In genomic region chr2:74032909-74033261, GRCh38 we compare ENCODE assay signal across 8 cellular contexts. TPM values are rescaled to one million over a fixed set of nuclear protein-coding genes. Genes with fewer than 3 reads are reported as not detected.
A peak's percentile ranks its signal among the peaks of the same experiment; 100 is the strongest.
DNase-seq lines count a peak whose midpoint lies in the region; ATAC-seq, FAIRE-seq and TF ChIP-seq lines count a peak whose summit lies in the region.

No MANE protein-coding gene starts in this region.

- peaks cover 53% of the 10 kb centered on the region for H3K4me1 ChIP-seq in CD4-positive, CD25-positive, alpha-beta regulatory T cell (ENCODE audit: control insufficient read depth, insufficient read depth, low read length, poor library complexity, severe bottlenecking)
- H3K4me1 ChIP-seq in GM12878 (ENCODE audit: control insufficient read depth, insufficient read depth, low read length) = peaks cover 74% of the 10 kb centered on the region
- peaks cover 35 to 48% (median 43%) of the 10 kb centered on the region in 4 donors for H3K4me1 ChIP-seq in upper lobe of left lung

- H3K79me2 ChIP-seq in GM12878 (ENCODE audit: control insufficient read depth, insufficient read depth, low read length) = peaks cover 91% of the 10 kb centered on the region

- RAD21 ChIA-PET in GM12878 (lab: Charles Lee; ENCODE audit: unreplicated experiment) = interaction anchor here (0.6 to 6.7 kb wide), 17 partner anchors 8 to 205 kb away, joined by 3 to 57 read pairs (median 5); partner anchors contain the start of genes MOB1A and STAMBP

- 0% methylated on average over 6 of the region's 6 CpGs for WGBS in GM12878 (ENCODE audit: insufficient coverage, insufficient replicate concordance, low lambda C conversion rate, missing lambda C conversion rate)
- WGBS in upper lobe of left lung, 2 donors = 46 to 50% methylated on average over 6 of the region's 6 CpGs

- no peaks in the 10 kb centered on the region for H3K36me3 Mint-ChIP-seq in CD4-positive, CD25-positive, alpha-beta regulatory T cell

- peak overlapping the region; percentile 60 for H3K27ac ChIP-seq in CD4-positive, CD25-positive, alpha-beta regulatory T cell (ENCODE audit: insufficient read depth, low read length, poor library complexity, severe bottlenecking)
- peak overlapping the region; percentile 73 for H3K27ac ChIP-seq in GM12878 (ENCODE audit: control insufficient read depth, insufficient read depth)
- peak overlapping the region in 1 of 4 donors; percentile 55 for H3K27ac ChIP-seq in upper lobe of left lung

- POLR2A ChIA-PET in GM12878 (lab: Charles Lee) = interaction anchor here (0.9 to 6.2 kb wide), 11 partner anchors 8 to 541 kb away, joined by 3 to 68 read pairs (median 4); partner anchors contain the start of genes MOB1A and TET3

- no peaks in the 10 kb centered on the region for H3K9me3 ChIP-seq in CD4-positive, CD25-positive, alpha-beta regulatory T cell (ENCODE audit: control insufficient read depth in 2 of 2, low read length in 2 of 2)
- H3K9me3 ChIP-seq in GM12878 (replicated peaks; ENCODE audit: control insufficient read depth, insufficient read depth, low read length) = no peaks in the 10 kb centered on the region; the same call in 2 of the 3 replicates
- H3K9me3 ChIP-seq in upper lobe of left lung = no peaks in the 10 kb centered on the region

- H3K4me3 ChIP-seq in CD4-positive, CD25-positive, alpha-beta regulatory T cell (ENCODE audit: low read depth, low read length) = peak overlapping the region; percentile 51
- peak overlapping the region; percentile 73 for H3K4me3 ChIP-seq in GM12878
- H3K4me3 ChIP-seq in upper lobe of left lung = no peak overlapping the region

- TF ChIP-seq EP300 in GM12878 (IDR thresholded peaks at IDR 0.05; ENCODE audit: borderline replicate concordance in 1 of 2, control insufficient read depth in 1 of 2, low read depth in 2 of 2, low read length in 2 of 2) (no peak; a peak in 1 of 4 replicates), upper lobe of left lung (IDR thresholded peaks at IDR 0.05) (no peak)

- H3K36me3 ChIP-seq in CD4-positive, CD25-positive, alpha-beta regulatory T cell (ENCODE audit: control insufficient read depth, insufficient read depth, low read length) = no peaks in the 10 kb centered on the region
- H3K36me3 ChIP-seq in GM12878 (ENCODE audit: control insufficient read depth in 2 of 2, insufficient read depth in 2 of 2, low read length in 1 of 2) (no peaks in the 10 kb centered on the region), upper lobe of left lung (no peaks in the 10 kb centered on the region)

- no peak overlapping the region; the same call in 1 of the 2 replicates for H2AFZ ChIP-seq in GM12878 (ENCODE audit: control insufficient read depth, low read depth, low read length)

- no peaks in the 10 kb centered on the region for H3K27me3 ChIP-seq in CD4-positive, CD25-positive, alpha-beta regulatory T cell (ENCODE audit: control insufficient read depth, insufficient read depth, low read length)
- H3K27me3 ChIP-seq in GM12878 (replicated peaks in 1 of 2; ENCODE audit: control insufficient read depth in 2 of 2, insufficient read depth in 2 of 2, low read length in 1 of 2) (no peaks in the 10 kb centered on the region), upper lobe of left lung (no peaks in the 10 kb centered on the region)

- no TSS peak for BruUV-seq in GM12878 (replicated peaks; lab: Mats Ljungman, UMichigan)

- intact Hi-C loops in GM12878 (cut with micrococcal nuclease; ENCODE audit: unreplicated experiment) = loop anchor here (2.0 kb wide), 1 partner anchor 48 kb away; the partner anchor contains the start of gene TET3

- CTCF ChIA-PET in GM12878 (lab: Yijun Ruan, JAX) = interaction anchor here (0.8 to 5.0 kb wide), 5 partner anchors 13 to 209 kb away, joined by 4 to 31 read pairs (median 6); no protein-coding TSS in a partner anchor

- SMC1A ChIA-PET in GM12878 (lab: Charles Lee; ENCODE audit: uncharacterized antibody, unreplicated experiment) = interaction anchor here (0.6 to 6.4 kb wide), 17 partner anchors 9 to 209 kb away, joined by 3 to 94 read pairs (median 4); partner anchors contain the start of gene STAMBP

- H3K4me3 Mint-ChIP-seq in CD4-positive, CD25-positive, alpha-beta regulatory T cell = peak overlapping the region; percentile 86 to 95 (median 92)

- H3K4me2 ChIP-seq in GM12878 (ENCODE audit: control insufficient read depth, insufficient read depth) = peak overlapping the region; percentile 55

- peaks cover 0 to 2% (median 0%) of the 10 kb centered on the region in 7 donors for H3K9me3 Mint-ChIP-seq in CD4-positive, CD25-positive, alpha-beta regulatory T cell

- in situ Hi-C loops in GM12878 (cut with MboI) = no loop called here

- TF ChIP-seq CTCF in GM12878 (IDR thresholded peaks at IDR 0.05 in 2 of 3, conservative IDR thresholded peaks at IDR 0.05 in 1 of 3; ENCODE audit: control insufficient read depth in 2 of 3, extremely low read depth in 1 of 3, insufficient read depth in 1 of 3, low read depth in 3 of 3, low read length in 3 of 3) = no peak
- no peak for TF ChIP-seq CTCF in upper lobe of left lung (IDR thresholded peaks at IDR 0.05)

- no peak for FAIRE-seq in GM12878 (lab: Jason Lieb, UNC)

- H3K27ac Mint-ChIP-seq in CD4-positive, CD25-positive, alpha-beta regulatory T cell = peak overlapping the region; percentile 84 to 99 (median 96)

- peaks cover 52 to 84% (median 64%) of the 10 kb centered on the region in 4 donors for H3K4me1 Mint-ChIP-seq in CD4-positive, CD25-positive, alpha-beta regulatory T cell

- no peaks in the 10 kb centered on the region for H4K20me1 ChIP-seq in GM12878 (ENCODE audit: control insufficient read depth, insufficient read depth)

- ATAC-seq in CD4-positive, CD25-positive, alpha-beta regulatory T cell (ENCODE audit: low read depth in 2 of 2) = peak; percentile 12 to 25
- ATAC-seq in GM19372 (IDR thresholded peaks at IDR 0.05; ENCODE audit: low read depth, unreplicated experiment) (peak; percentile 18), HG03108 (IDR thresholded peaks at IDR 0.05; ENCODE audit: unreplicated experiment) (peak; percentile 10), GM12878 (peak; percentile 32), upper lobe of left lung (ENCODE audit: low FRiP score in 2 of 2) (no peak)

- TF ChIP-seq POLR2A in GM12878 (IDR thresholded peaks at IDR 0.05; ENCODE audit: low read depth, low read length) (no peak), upper lobe of left lung (IDR thresholded peaks at IDR 0.05) (no peak)

- DNase-seq in CD4-positive, CD25-positive, alpha-beta regulatory T cell = no peak
- peak; percentile 68 for DNase-seq in GM12878 (ENCODE audit: low read depth, low spot score)
- no peak for DNase-seq in NCI-H2029 (lab: John Stamatoyannopoulos, UW)
- no peak for DNase-seq in upper lobe of left lung
- DNase-seq in pons (ENCODE audit: low spot score) = no peak
- DNase-seq in NCI-H345 treated with DMSO at 0.1 percent for 48 hours (lab: John Stamatoyannopoulos, UW; ENCODE audit: unreplicated experiment) = no peak

- H3K9ac ChIP-seq in GM12878 (ENCODE audit: control insufficient read depth, insufficient read depth, low read length) = peak overlapping the region; percentile 48

- peak; percentile 8; the same call in 1 of the 2 replicates for TF ChIP-seq RAD21 in GM12878 (IDR thresholded peaks at IDR 0.05; ENCODE audit: insufficient read depth, low read depth, low read length)

- H3K27me3 Mint-ChIP-seq in CD4-positive, CD25-positive, alpha-beta regulatory T cell = no peaks in the 10 kb centered on the region

TF ChIP-seq in GM12878, 131 proteins besides CTCF, POLR2A, EP300 and RAD21 (continues in another document):
- no peak for TF ChIP-seq NR2C1 (IDR thresholded peaks at IDR 0.05)
- TF ChIP-seq MEF2A (IDR thresholded peaks at IDR 0.05; ENCODE audit: insufficient read depth, low read depth, low read length) = peak; percentile 87
- 0 out of 2 replicates have a peak, but pooled peaks have one; percentile 6 for TF ChIP-seq RCOR1 (conservative IDR thresholded peaks at IDR 0.05; ENCODE audit: low read depth, low read length)
- TF ChIP-seq BCL3 (IDR thresholded peaks at IDR 0.05; ENCODE audit: borderline replicate concordance, insufficient read depth, low read depth, low read length, poor library complexity, severe bottlenecking) = peak; percentile 55
- 0 out of 2 replicates have a peak, but pooled peaks have one; percentile 0 for TF ChIP-seq ASH2L (IDR thresholded peaks at IDR 0.05; ENCODE audit: borderline replicate concordance, low read depth)
- TF ChIP-seq DPF2 (IDR thresholded peaks at IDR 0.05) = no peak
- no peak for TF ChIP-seq MTA2 (IDR thresholded peaks at IDR 0.05; ENCODE audit: low read depth)
- TF ChIP-seq RELA (IDR thresholded peaks at IDR 0.05; ENCODE audit: borderline replicate concordance, partially characterized antibody) = peak; percentile 37
- TF ChIP-seq PAX8 (IDR thresholded peaks at IDR 0.05) = 0 out of 2 replicates have a peak, but pooled peaks have one; percentile 48

RNA-seq across cellular contexts. Expression of gene TET3, which starts 48.2 kb away (rescaled TPM):
- total RNA-seq in CD4-positive, CD25-positive, alpha-beta regulatory T cell = 26.3 TPM
- under 1 TPM; 0.22 to 0.30 (median 0.26) TPM for polyA plus RNA-seq in CD4-positive, CD25-positive, alpha-beta regulatory T cell
- total RNA-seq in GM12878 (2013; cell fraction: nucleolus; rRNA removed) = 80.8 and 86.7 TPM in 2 replicates
- 8.2 and 8.6 TPM in 2 replicates for total RNA-seq in GM12878 (2014; rRNA removed)
- 7.9 and 8.3 TPM in 2 replicates for total RNA-seq in GM12878 (2014; rRNA removed; fragmentation: Illumina TruSeq; extraction: Trizol)
- 23.8 and 25.9 TPM in 2 replicates for total RNA-seq in GM12878 (2021)
- polyA plus RNA-seq in GM12878 (2011; ENCODE audit: low read depth) = 6.2 TPM
- polyA plus RNA-seq in GM12878 (2011; rRNA removed) = 10.0 and 11.2 TPM in 2 replicates
- 7.3 and 8.3 TPM in 2 replicates for polyA plus RNA-seq in GM12878 (2011; cell fraction: cytosol; rRNA removed)
- 27.5 and 29.7 TPM in 2 replicates for polyA plus RNA-seq in GM12878 (2011; cell fraction: nucleus; rRNA removed)
- 11.7 and 11.9 TPM in 2 replicates for polyA plus RNA-seq in GM12878 (2012)
- 10.0 and 11.3 TPM in 2 replicates for polyA plus RNA-seq in GM12878 (2014; fragmentation: Illumina TruSeq; extraction: Trizol)
- under 1 TPM; 0.77 to 0.84 TPM for polyA plus RNA-seq in GM12878 (2014; fragmentation: Nextera tagmentation; extraction: Ambion mirVana)
- polyA plus RNA-seq in GM12878 (2014; rRNA removed) = 10.5 and 10.6 TPM in 2 replicates
- polyA plus RNA-seq in GM12878 (2016; fragmentation: Nextera tagmentation; extraction: Ambion mirVana) = 1 to 10 TPM; 2.1 to 2.7 TPM
- 14.6 and 21.8 TPM in 2 replicates for polyA minus RNA-seq in GM12878 (2011; rRNA and poly(A)+ RNA removed)
- 10.1 and 12.2 TPM in 2 replicates for polyA minus RNA-seq in GM12878 (2011; cell fraction: cytosol; rRNA and poly(A)+ RNA removed)
- polyA minus RNA-seq in GM12878 (2011; cell fraction: nucleus; rRNA and poly(A)+ RNA removed) = 15.4 and 28.9 TPM in 2 replicates
- 10 to 100 TPM; 17.3 to 53.4 (median 23.6) TPM for total RNA-seq in upper lobe of left lung

Comparison
In these comparisons a context has a peak if more than half of its experiments do, and no peak if none do; other contexts are left out.
1. ATAC-seq: peak in CD4-positive, CD25-positive, alpha-beta regulatory T cell (2 of 2), GM19372 (single experiment), HG03108 (single experiment) and GM12878 (single experiment); none in upper lobe of left lung (0 of 2).
2. H3K4me3 ChIP-seq: peak in CD4-positive, CD25-positive, alpha-beta regulatory T cell (single experiment) and GM12878 (single experiment); none in upper lobe of left lung (0 of 4).